In genomic region chr1:160669276-160669675, GRCh38 we compare ENCODE assay signal across 1 cellular context.
TF ChIP-seq lines count a peak whose summit lies in the region.

No MANE protein-coding gene starts in this region.

TF ChIP-seq in K562, 482 proteins besides CTCF, POLR2A, EP300 and RAD21 (continued from another document):
- no peak for TF ChIP-seq THRB (CRISPR knock-in tag; conservative IDR thresholded peaks at IDR 0.05)
TF ChIP-seq in K562: peak in this region for 5.
